In genomic region chr18:12254820-12255511, GRCh38 we compare ENCODE assay signal across 1 cellular context.
TF ChIP-seq lines count a peak whose summit lies in the region.

No MANE protein-coding gene starts in this region.

TF ChIP-seq in GM23338, 12 proteins besides CTCF, POLR2A, EP300 and RAD21 (continued from another document):
- no peak for TF ChIP-seq ZNF462 (CRISPR knock-in tag; IDR thresholded peaks at IDR 0.05)
- no peak for TF ChIP-seq ZNF331 (CRISPR knock-in tag; IDR thresholded peaks at IDR 0.05; ENCODE audit: low read depth)
- TF ChIP-seq CREB1 (CRISPR knock-in tag; IDR thresholded peaks at IDR 0.05; ENCODE audit: low read depth): no peak
- no peak for TF ChIP-seq REST (IDR thresholded peaks at IDR 0.05; ENCODE audit: unreplicated experiment)
